ENCODE assay signal across 8 cellular contexts in genomic region chr9:97396256-97396655, GRCh38.
"Had no signal": no experiment of that assay in that cellular context is flagged by ENCODE, and none has a peak within 500 bp of the region (broad histone marks: within the 10 kb centered on the region; RNA-seq: fewer than 3 reads in every experiment).

No MANE protein-coding gene starts in this region.

- DNase-seq: GDM1, GF-D8 had no signal

- H3K4me3 ChIP-seq: GM12878 had no signal

- FAIRE-seq: G401.6, GM12878, GM12891, GM12892, GM18507, GM19239 had no signal
